ENCODE assay signal across 26 cellular contexts in genomic region chr1:147634645-147635044, GRCh38.
"Had no signal": no experiment of that assay in that cellular context is flagged by ENCODE, and none has a peak within 500 bp of the region (broad histone marks: within the 10 kb centered on the region; RNA-seq: fewer than 3 reads in every experiment).

No MANE protein-coding gene starts in this region.

- H3K4me3 Mint-ChIP-seq: activated CD4-positive, alpha-beta T cell treated with anti-CD3 and anti-CD28 coated beads, Interleukin-2, amount 10 ng/mL, durations not matched to agents 24 days and 14 days; activated naive CD4-positive, alpha-beta T cell treated with anti-CD3 and anti-CD28 coated beads, Interleukin-2, amount 10 ng/mL, durations not matched to agents 7 days and 5 days; activated naive CD8-positive, alpha-beta T cell treated with anti-CD3 and anti-CD28 coated beads for 36 hours; activated T-helper 17 cell treated with anti-CD3 and anti-CD28 coated beads, Interleukin-2, amount 50 U/mL, for 72 hours; IgD-negative memory B cell; T-cell; WTC11 had no signal

- H3K27ac Mint-ChIP-seq: activated CD4-positive, alpha-beta T cell treated with anti-CD3 and anti-CD28 coated beads, Interleukin-2, amount 10 ng/mL, durations not matched to agents 24 days and 14 days; activated naive CD4-positive, alpha-beta T cell treated with anti-CD3 and anti-CD28 coated beads, Interleukin-2, amount 10 ng/mL, durations not matched to agents 7 days and 5 days; activated naive CD8-positive, alpha-beta T cell treated with anti-CD3 and anti-CD28 coated beads for 36 hours; IgD-negative memory B cell; T-cell; WTC11 had no signal

- H3K4me1 Mint-ChIP-seq: activated naive CD8-positive, alpha-beta T cell treated with anti-CD3 and anti-CD28 coated beads for 36 hours; IgD-negative memory B cell; WTC11 had no signal

- H3K27me3 ChIP-seq: brain microvascular endothelial cell, cardiac muscle cell had no signal

- H3K36me3 ChIP-seq: brain microvascular endothelial cell had no signal

- ATAC-seq: activated T-helper 17 cell treated with anti-CD3 and anti-CD28 coated beads, Interleukin-2, amount 50 U/mL, for 72 hours; PC-3; T-cell; WTC11 had no signal

- H3K27me3 Mint-ChIP-seq: activated CD4-positive, alpha-beta T cell treated with anti-CD3 and anti-CD28 coated beads, Interleukin-2, amount 10 ng/mL, durations not matched to agents 24 days and 14 days; activated naive CD8-positive, alpha-beta T cell treated with anti-CD3 and anti-CD28 coated beads for 36 hours; activated T-helper 17 cell treated with anti-CD3 and anti-CD28 coated beads, Interleukin-2, amount 50 U/mL, for 72 hours; IgD-negative memory B cell; T-cell had no signal

- H3K36me3 Mint-ChIP-seq: activated naive CD4-positive, alpha-beta T cell treated with anti-CD3 and anti-CD28 coated beads, Interleukin-2, amount 10 ng/mL, durations not matched to agents 7 days and 5 days; WTC11 had no signal

- H3K9me3 Mint-ChIP-seq: activated CD4-positive, alpha-beta T cell treated with anti-CD3 and anti-CD28 coated beads, Interleukin-2, amount 10 ng/mL, durations not matched to agents 24 days and 14 days; activated naive CD4-positive, alpha-beta T cell treated with anti-CD3 and anti-CD28 coated beads, Interleukin-2, amount 10 ng/mL, durations not matched to agents 7 days and 5 days; activated naive CD8-positive, alpha-beta T cell treated with anti-CD3 and anti-CD28 coated beads for 36 hours; activated T-helper 17 cell treated with anti-CD3 and anti-CD28 coated beads, Interleukin-2, amount 50 U/mL, for 72 hours; IgD-negative memory B cell; T-cell; WTC11 had no signal

- DNase-seq: activated CD4-positive, alpha-beta T cell treated with anti-CD3 and anti-CD28 coated beads for 1 hour; activated CD4-positive, alpha-beta T cell treated with anti-CD3 and anti-CD28 coated beads, Interleukin-2, amount 10 ng/mL, durations not matched to agents 24 days and 14 days; activated CD4-positive, alpha-beta T cell treated with anti-CD3 and anti-CD28 coated beads, Interleukin-2, amount 50 U/mL, for 48 hours; activated CD8-positive, alpha-beta memory T cell treated with anti-CD3 and anti-CD28 coated beads for 24 hours; activated gamma-delta T cell treated with Interleukin-2 at 50 U/mL for 16 hours; activated naive CD4-positive, alpha-beta T cell treated with anti-CD3 and anti-CD28 coated beads, Interleukin-2, amount 10 ng/mL, durations not matched to agents 7 days and 5 days; activated naive CD8-positive, alpha-beta T cell treated with anti-CD3 and anti-CD28 coated beads for 36 hours; activated T-cell treated with anti-CD3 and anti-CD28 coated beads, Interleukin-2, amount 50 U/mL, for 48 hours; brain microvascular endothelial cell; KG1; NCI-H1048; NCI-H1417; NCI-H2029 treated with DMSO at 0.1 percent for 48 hours; NCI-H345; NCI-H510A; NCI-H526 treated with DMSO at 0.1 percent for 48 hours; NCI-H82; PC-3; SHP77 treated with DMSO at 0.1 percent for 48 hours; T-cell; T-helper 2 cell; T1000 had no signal

- H3K4me3 ChIP-seq: cardiac muscle cell had no signal

- H3K27ac ChIP-seq: brain microvascular endothelial cell, cardiac muscle cell had no signal
